In the genomic region with DNA sequence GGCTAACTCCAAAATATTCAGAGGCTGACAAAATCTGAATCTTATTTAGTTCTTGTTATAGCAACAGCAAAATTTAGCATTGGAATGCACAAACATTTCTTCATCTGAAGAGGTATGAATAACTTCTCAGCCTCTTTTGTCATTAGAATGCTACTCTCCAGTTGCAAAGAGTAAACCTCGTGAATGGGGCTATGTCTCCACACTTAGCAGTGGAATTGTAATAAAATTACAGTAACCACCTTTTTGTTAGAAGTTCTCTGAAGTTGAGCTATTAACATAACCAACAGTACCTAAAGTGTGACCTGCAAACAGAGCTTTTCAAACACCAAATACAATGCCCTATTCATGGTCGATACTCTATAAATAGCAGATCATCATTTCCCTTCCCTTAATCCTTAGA, we compare ENCODE assay signal across 15 cellular contexts. TPM values are rescaled to one million over a fixed set of nuclear protein-coding genes. Genes with fewer than 3 reads are reported as not detected.
DNase-seq lines count a peak whose midpoint lies in the region; FAIRE-seq and TF ChIP-seq lines count a peak whose summit lies in the region.
"Had no signal": no experiment of that assay in that cellular context is flagged by ENCODE, and none has a peak within 500 bp of the region (broad histone marks: within the 10 kb centered on the region; RNA-seq: fewer than 3 reads in every experiment).

No MANE protein-coding gene starts in this region.

- DNase-seq in H1 (ENCODE audit: low read depth in 1 of 2, low spot score in 2 of 2) (no peak), HuH-7.5 (ENCODE audit: low spot score) (no peak), NK-92 (lab: John Stamatoyannopoulos, UW; ENCODE audit: unreplicated experiment) (no peak), Ammon's horn (ENCODE audit: low spot score) (no peak), OCI-LY7 (ENCODE audit: low spot score) (no peak)
- DNase-seq: AML-193; CD4-positive, CD25-positive, alpha-beta regulatory T cell; GOT3; KG1 had no signal

- H2BK12ac ChIP-seq in H1 (ENCODE audit: low read depth, low read length): no peak overlapping the region

- H2BK120ac ChIP-seq in H1 (replicated peaks; ENCODE audit: low read depth, low read length): no peak overlapping the region

- TF ChIP-seq CTCF in H1 (IDR thresholded peaks at IDR 0.05; ENCODE audit: control extremely low read depth in 1 of 3, insufficient read depth in 1 of 3, low read depth in 1 of 3, low read length in 3 of 3): no peak
- TF ChIP-seq CTCF in OCI-LY7 (conservative IDR thresholded peaks at IDR 0.05; ENCODE audit: low read length): no peak

- H3K9ac ChIP-seq in HUES48 (ENCODE audit: low read depth, low read length): peak overlapping the region; percentile 26; the same call in 1 of the 2 replicates
- H3K9ac ChIP-seq in H1 (replicated peaks in 1 of 4; ENCODE audit: extremely low read depth in 1 of 4, low read depth in 3 of 4, low read length in 3 of 4): no peak overlapping the region
- H3K9ac ChIP-seq in iPS-20b (ENCODE audit: low read depth, low read length): no peak overlapping the region
- H3K9ac ChIP-seq: BLaER1 treated with 17β-estradiol and CSF1 and Interleukin-3, amounts not matched to agents 10 nM and 100 nM had no signal

- POLR2A ChIA-PET in H1 (lab: Charles Lee; ENCODE audit: partially characterized antibody) (no interaction called here), OCI-LY7 (lab: Charles Lee) (interaction anchor here (0.7 to 1.0 kb wide), 2 partner anchors 8 to 9 kb away, joined by 3 read pairs; no protein-coding TSS in a partner anchor)

- CTCF ChIA-PET in H1 (lab: Charles Lee; ENCODE audit: partially characterized antibody) (interaction anchor here (0.7 to 1.5 kb wide), 4 partner anchors 9 to 65 kb away, joined by 3 to 5 read pairs (median 3); no protein-coding TSS in a partner anchor), OCI-LY7 (lab: Charles Lee; ENCODE audit: unreplicated experiment) (no interaction called here)

- no peaks in the 10 kb centered on the region for H3K9me3 ChIP-seq in HUES48 (ENCODE audit: control insufficient read depth, insufficient read depth, low read length)
- H3K9me3 ChIP-seq in H1 (ENCODE audit: insufficient read depth in 2 of 2, low read depth in 1 of 2, low read length in 1 of 2): no peaks in the 10 kb centered on the region
- H3K9me3 ChIP-seq in iPS-20b (ENCODE audit: insufficient read depth, low read depth, low read length): no peaks in the 10 kb centered on the region
- no peaks in the 10 kb centered on the region for H3K9me3 ChIP-seq in OCI-LY7 (ENCODE audit: low read length)
- H3K9me3 ChIP-seq: A549 had no signal

- no TSS peak for BruUV-seq in OCI-LY7 (replicated peaks; lab: Mats Ljungman, UMichigan)

- H3K23ac ChIP-seq in H1 (ENCODE audit: insufficient read length): no peak overlapping the region

- H3K79me2 ChIP-seq in H1 (ENCODE audit: control insufficient read depth in 1 of 2, insufficient read depth in 2 of 2, low read length in 2 of 2): no peaks in the 10 kb centered on the region
- H3K79me2 ChIP-seq in OCI-LY7 (ENCODE audit: insufficient read depth, low read depth, low read length): no peaks in the 10 kb centered on the region

- H3K27ac ChIP-seq in HUES48 (ENCODE audit: low read depth, low read length) (peak overlapping the region; percentile 86), H1 (ENCODE audit: low read depth, low read length) (no peak overlapping the region), iPS-20b (ENCODE audit: low read length) (no peak overlapping the region), OCI-LY7 (ENCODE audit: low read depth, low read length, poor library complexity, severe bottlenecking) (no peak overlapping the region)
- H3K27ac ChIP-seq: A549; BLaER1 treated with 17β-estradiol and CSF1 and Interleukin-3, amounts not matched to agents 10 nM and 100 nM had no signal

- H3K27me3 ChIP-seq in HUES48 (ENCODE audit: control insufficient read depth, insufficient read depth, low read length): no peaks in the 10 kb centered on the region
- peaks cover 0 to 1% (median 0%) of the 10 kb centered on the region in 4 experiments; a peak in 1 of 7 replicates for H3K27me3 ChIP-seq in H1 (replicated peaks in 1 of 4; ENCODE audit: control insufficient read depth in 3 of 4, extremely low read depth in 1 of 4, insufficient read depth in 3 of 4, low read length in 3 of 4)
- no peaks in the 10 kb centered on the region for H3K27me3 ChIP-seq in iPS-20b (ENCODE audit: insufficient read depth, low read length)
- H3K27me3 ChIP-seq: BLaER1 treated with 17β-estradiol and CSF1 and Interleukin-3, amounts not matched to agents 10 nM and 100 nM had no signal

- H3K56ac ChIP-seq in H1 (replicated peaks; ENCODE audit: insufficient read length, low read depth, low read length): no peak overlapping the region

- no peaks in the 10 kb centered on the region for H3K9me2 ChIP-seq in OCI-LY7 (ENCODE audit: insufficient read depth, low read length)

- no peak overlapping the region for H3K4ac ChIP-seq in H1 (replicated peaks; ENCODE audit: insufficient read length, low read depth, low read length)

- H2BK5ac ChIP-seq in H1 (ENCODE audit: low read depth, low read length): no peak overlapping the region

- no peak overlapping the region for H3K14ac ChIP-seq in H1 (ENCODE audit: insufficient read length)

- no peak overlapping the region for H4K91ac ChIP-seq in H1 (replicated peaks; ENCODE audit: insufficient read length, low read length)

- WGBS in H1 (ENCODE audit: extremely low coverage in 1 of 2, insufficient coverage in 1 of 2, insufficient read length in 1 of 2, insufficient replicate concordance in 2 of 2, low coverage in 1 of 2, low lambda C conversion rate in 2 of 2, missing lambda C conversion rate in 1 of 2), 2 experiments: 14% methylated on average over 2 of the region's 2 CpGs; no CpG with 5 or more reads in 1 of the 2 experiments

- no peaks in the 10 kb centered on the region for H4K20me1 ChIP-seq in H1 (replicated peaks in 1 of 2; ENCODE audit: control insufficient read depth in 1 of 2, insufficient read depth in 2 of 2, low read length in 2 of 2)
- no peaks in the 10 kb centered on the region for H4K20me1 ChIP-seq in OCI-LY7 (ENCODE audit: insufficient read depth, low read length)
- H4K20me1 ChIP-seq: BLaER1 treated with 17β-estradiol and CSF1 and Interleukin-3, amounts not matched to agents 10 nM and 100 nM had no signal

- no peak for TF ChIP-seq EP300 in H1 (IDR thresholded peaks at IDR 0.05; ENCODE audit: borderline replicate concordance in 1 of 2, low read depth in 2 of 2, low read length in 2 of 2)

- TF ChIP-seq POLR2A in H1 (IDR thresholded peaks at IDR 0.05; ENCODE audit: control extremely low read depth in 1 of 2, low read depth in 2 of 2, low read length in 2 of 2): no peak

- H2AK5ac ChIP-seq in H1 (ENCODE audit: low read depth, low read length): no peak overlapping the region

- no peak for TF ChIP-seq RAD21 in H1 (IDR thresholded peaks at IDR 0.05 in 1 of 2, conservative IDR thresholded peaks at IDR 0.05 in 1 of 2; ENCODE audit: low read depth in 2 of 2, low read length in 2 of 2)

- intact Hi-C loops in OCI-LY7 (cut with micrococcal nuclease; ENCODE audit: unreplicated experiment): no loop called here

- peak; percentile 48 for FAIRE-seq in H1 (lab: Jason Lieb, UNC)
- FAIRE-seq: A549, GM18507, HTR-8/SVneo had no signal

- H4K5ac ChIP-seq in H1 (ENCODE audit: insufficient read length, low read depth, low read length): peak overlapping the region; percentile 93

- H3K36me3 ChIP-seq in HUES48 (ENCODE audit: control insufficient read depth, insufficient read depth, low read length) (no peaks in the 10 kb centered on the region), H1 (ENCODE audit: control insufficient read depth in 2 of 4, insufficient read depth in 4 of 4, low read length in 3 of 4) (no peaks in the 10 kb centered on the region), iPS-20b (ENCODE audit: insufficient read depth, low read depth, low read length) (no peaks in the 10 kb centered on the region), OCI-LY7 (ENCODE audit: insufficient read depth, low read length) (no peaks in the 10 kb centered on the region)
- H3K36me3 ChIP-seq: BLaER1 treated with 17β-estradiol and CSF1 and Interleukin-3, amounts not matched to agents 10 nM and 100 nM had no signal

- H3K4me2 ChIP-seq in H1 (ENCODE audit: insufficient read depth in 1 of 2, low read depth in 2 of 2, low read length in 2 of 2) (peak overlapping the region; percentile 45 to 46; a peak in 3 of 4 replicates), OCI-LY7 (ENCODE audit: low read length) (no peak overlapping the region)
- H3K4me2 ChIP-seq: A549; BLaER1 treated with 17β-estradiol and CSF1 and Interleukin-3, amounts not matched to agents 10 nM and 100 nM had no signal

- H3K4me3 ChIP-seq in HUES48 (ENCODE audit: low read depth, low read length): peak overlapping the region; percentile 29
- H3K4me3 ChIP-seq in H1 (ENCODE audit: extremely low read depth in 1 of 4, insufficient read depth in 2 of 4, low read depth in 3 of 4, low read length in 4 of 4): peak overlapping the region in 1 of 4 experiments; percentile 23; a peak in 1 of 8 replicates
- H3K4me3 ChIP-seq in iPS-20b (ENCODE audit: low read length): 0 out of 2 replicates have a peak overlapping the region, but pooled peaks have one; percentile 3
- no peak overlapping the region for H3K4me3 ChIP-seq in OCI-LY7 (ENCODE audit: low read depth, low read length, poor library complexity, severe bottlenecking)
- H3K4me3 ChIP-seq: A549; BLaER1 treated with 17β-estradiol and CSF1 and Interleukin-3, amounts not matched to agents 10 nM and 100 nM had no signal

- no peaks in the 10 kb centered on the region; the same call in 1 of the 2 replicates for H3K23me2 ChIP-seq in H1 (ENCODE audit: low read depth, low read length)

- H2BK20ac ChIP-seq in H1 (ENCODE audit: low read length): no peak overlapping the region

- no peak overlapping the region for H3K18ac ChIP-seq in H1 (ENCODE audit: extremely low read depth, low read length)

- H3K79me1 ChIP-seq in H1 (ENCODE audit: low read depth, low read length): no peaks in the 10 kb centered on the region

- no peak overlapping the region for H2BK15ac ChIP-seq in H1 (ENCODE audit: low read length)

- H2AFZ ChIP-seq in H1 (ENCODE audit: low read length) (no peak overlapping the region), OCI-LY7 (ENCODE audit: low read length) (no peak overlapping the region)

- H3K4me1 ChIP-seq in HUES48 (ENCODE audit: control insufficient read depth, insufficient read depth, low read length) (peaks cover 51% of the 10 kb centered on the region), H1 (replicated peaks in 1 of 4; ENCODE audit: control insufficient read depth in 3 of 4, insufficient read depth in 4 of 4, low read length in 3 of 4) (peaks cover 0 to 10% (median 7%) of the 10 kb centered on the region in 4 experiments; a peak in 4 of 7 replicates), iPS-20b (ENCODE audit: insufficient read depth, low read length) (peaks cover 36% of the 10 kb centered on the region), OCI-LY7 (ENCODE audit: insufficient read depth, low read length, poor library complexity, severe bottlenecking) (no peaks in the 10 kb centered on the region)
- H3K4me1 ChIP-seq: A549; BLaER1 treated with 17β-estradiol and CSF1 and Interleukin-3, amounts not matched to agents 10 nM and 100 nM had no signal

- no peak overlapping the region for H4K8ac ChIP-seq in H1 (ENCODE audit: extremely low read depth, insufficient read depth, low read length)

RNA-seq across cellular contexts. Expression of a gene that starts 50.2 kb away (rescaled TPM):
- total RNA-seq in H1 (2021; fragmentation: NEBNext Ultra II Directional; extraction: Animal tissue kit (Norgen Biotek cat#: 25700)): 22.6 and 23.6 TPM in 2 replicates
- 1.8 and 3.4 TPM in 2 replicates for polyA plus RNA-seq in H1 (2011; rRNA removed)
- polyA plus RNA-seq in H1 (2011; cell fraction: cytosol; rRNA removed): 4.6 TPM
- polyA plus RNA-seq in H1 (2011; cell fraction: nucleus; rRNA removed): 3.8 TPM
- polyA plus RNA-seq in H1 (2012, experiment 1 of 2): 6.7 to 15.7 TPM (median 8.2 TPM) in 4 replicates
- polyA plus RNA-seq in H1 (2012, experiment 2 of 2): 2.4 TPM
- 18.2 TPM for polyA plus RNA-seq in H1 (2013, experiment 1 of 2)
- 19.7 TPM for polyA plus RNA-seq in H1 (2013, experiment 2 of 2)
- 15.8 and 18.0 TPM in 2 replicates for polyA minus RNA-seq in H1 (2011; rRNA and poly(A)+ RNA removed)
- polyA minus RNA-seq in H1 (2011; cell fraction: cytosol; rRNA and poly(A)+ RNA removed): 27.1 TPM
- 48.4 TPM for polyA minus RNA-seq in H1 (2011; cell fraction: nucleus; rRNA and poly(A)+ RNA removed)
- total RNA-seq in OCI-LY7 (2014; rRNA removed; shearing (Covaris generic)): 0.44 TPM in 1 of 2 replicates, not detected in the other
- 2.6 and 3.6 TPM in 2 replicates for total RNA-seq in OCI-LY7 (2022)
